In genomic region chr12:57941165-57941894, GRCh38 we compare ENCODE assay signal across 8 cellular contexts. TPM values are rescaled to one million over a fixed set of nuclear protein-coding genes. Genes with fewer than 3 reads are reported as not detected.
DNase-seq lines count a peak whose midpoint lies in the region; ATAC-seq and TF ChIP-seq lines count a peak whose summit lies in the region.

ATP23 (plus strand) TSS chr12:57941567; CDS start chr12:57941702, 135 bp downstream.

- H3K9me3 Mint-ChIP-seq in progenitor cell of endocrine pancreas (ENCODE audit: low read depth), result no peaks in the 10 kb centered on the region

- peaks cover 22% of the 10 kb centered on the region for H3K4me1 ChIP-seq in left ventricle myocardium inferior

- no peaks in the 10 kb centered on the region for H3K9me3 ChIP-seq in left ventricle myocardium inferior (replicated peaks)

- peak within 1 kb of the TSS; percentile 93 for H3K27ac ChIP-seq in left ventricle myocardium inferior (replicated peaks)

- H3K4me3 ChIP-seq in left ventricle myocardium inferior, result peak within 1 kb of the TSS; percentile 83

- no peak for TF ChIP-seq CTCF in left ventricle myocardium inferior (IDR thresholded peaks at IDR 0.05; ENCODE audit: borderline replicate concordance)
- no peak for TF ChIP-seq CTCF in progenitor cell of endocrine pancreas (IDR thresholded peaks at IDR 0.05; ENCODE audit: unreplicated experiment)

- H3K4me1 Mint-ChIP-seq in progenitor cell of endocrine pancreas (ENCODE audit: low read depth), result peaks cover 11% of the 10 kb centered on the region

- peak; percentile 91 for DNase-seq in NCI-H146 treated with DMSO at 0.1 percent for 48 hours (lab: John Stamatoyannopoulos, UW; ENCODE audit: unreplicated experiment)
- peak; percentile 81 to 95 (median 88) for DNase-seq in T-helper 1 cell
- peak; percentile 87 for DNase-seq in amniotic epithelial cell (ENCODE audit: low read depth)
- DNase-seq in left ventricle myocardium inferior, result peak; percentile 89
- peak; percentile 89 for DNase-seq in progenitor cell of endocrine pancreas (ENCODE audit: low spot score, unreplicated experiment)
- peak; percentile 90 for DNase-seq in ureter (ENCODE audit: low spot score)

- peak; percentile 81 for ATAC-seq in HG02884 (IDR thresholded peaks at IDR 0.05; ENCODE audit: unreplicated experiment)

- no peaks in the 10 kb centered on the region for H3K36me3 ChIP-seq in left ventricle myocardium inferior

- no peaks in the 10 kb centered on the region for H3K27me3 ChIP-seq in left ventricle myocardium inferior (ENCODE audit: low read depth)

- peaks cover 14% of the 10 kb centered on the region for H3K27me3 Mint-ChIP-seq in progenitor cell of endocrine pancreas

- peak; percentile 94 for TF ChIP-seq POLR2A in GM15510 (IDR thresholded peaks at IDR 0.05; ENCODE audit: borderline replicate concordance, extremely low read depth, insufficient read length)

- H3K27ac Mint-ChIP-seq in progenitor cell of endocrine pancreas, result peak within 1 kb of the TSS; percentile 95

- H3K36me3 Mint-ChIP-seq in progenitor cell of endocrine pancreas (ENCODE audit: insufficient read depth), result peaks cover 1% of the 10 kb centered on the region

- peak within 1 kb of the TSS; percentile 79 for H3K4me3 Mint-ChIP-seq in progenitor cell of endocrine pancreas (ENCODE audit: low read depth)

- intact Hi-C loops in left ventricle myocardium inferior (cut with micrococcal nuclease), result no loop called here

RNA-seq across cellular contexts. Expression of gene ATP23, which starts in this region (rescaled TPM):
- total RNA-seq in left ventricle myocardium inferior (7.4 TPM), progenitor cell of endocrine pancreas (6.0 and 6.6 TPM in 2 replicates), ureter (8.5 TPM)

Comparison
In these comparisons a context has a peak if more than half of its experiments do, and no peak if none do; other contexts are left out.
1. Peak in every context shown above with its lines: DNase-seq, ATAC-seq, H3K4me3 ChIP-seq and H3K27ac ChIP-seq.